ENCODE assay signal across 1 cellular context in genomic region chr11:959608-960007, GRCh38.
A peak's percentile ranks its signal among the peaks of the same experiment; 100 is the strongest.
TF ChIP-seq lines count a peak whose summit lies in the region.

No MANE protein-coding gene starts in this region.

TF ChIP-seq in HepG2, 621 proteins besides CTCF, POLR2A, EP300 and RAD21 (continues in another document):
- TF ChIP-seq ZFX (CRISPR knock-in tag; IDR thresholded peaks at IDR 0.05; ENCODE audit: low read depth): 0 out of 2 replicates have a peak, but pooled peaks have one; percentile 14
- no peak for TF ChIP-seq PHB2 (IDR thresholded peaks at IDR 0.05; ENCODE audit: partially characterized antibody)
- TF ChIP-seq ZNF883 (CRISPR knock-in tag; IDR thresholded peaks at IDR 0.05; ENCODE audit: not compliant biosample characterization): no peak
- TF ChIP-seq FOXK1 (CRISPR knock-in tag; IDR thresholded peaks at IDR 0.05; ENCODE audit: borderline replicate concordance, low read depth): no peak
- no peak for TF ChIP-seq PRDM10 (CRISPR knock-in tag; IDR thresholded peaks at IDR 0.05; ENCODE audit: low read depth)
- no peak for TF ChIP-seq HMG20B (CRISPR knock-in tag; conservative IDR thresholded peaks at IDR 0.05)
- TF ChIP-seq ZBTB21 (CRISPR knock-in tag; IDR thresholded peaks at IDR 0.05): no peak
- TF ChIP-seq SP4 (CRISPR knock-in tag; IDR thresholded peaks at IDR 0.05): no peak
- TF ChIP-seq PHF20 (CRISPR knock-in tag; IDR thresholded peaks at IDR 0.05): no peak
- TF ChIP-seq STAT6 (CRISPR knock-in tag; IDR thresholded peaks at IDR 0.05; ENCODE audit: borderline replicate concordance): no peak
- no peak for TF ChIP-seq E2F2 (CRISPR knock-in tag; IDR thresholded peaks at IDR 0.05; ENCODE audit: borderline replicate concordance)
- TF ChIP-seq ZNF703 (CRISPR knock-in tag; IDR thresholded peaks at IDR 0.05; ENCODE audit: borderline replicate concordance): no peak
- no peak for TF ChIP-seq SP2 (CRISPR knock-in tag; IDR thresholded peaks at IDR 0.05)
- TF ChIP-seq PAXIP1 (CRISPR knock-in tag; conservative IDR thresholded peaks at IDR 0.05): no peak
- TF ChIP-seq CHD4 (IDR thresholded peaks at IDR 0.05; ENCODE audit: borderline replicate concordance, low read length): no peak
- no peak for TF ChIP-seq FOXA1 (IDR thresholded peaks at IDR 0.05)
- TF ChIP-seq FOXA1 (CRISPR knock-in tag; IDR thresholded peaks at IDR 0.05): peak; percentile 72
- TF ChIP-seq ZNF234 (CRISPR knock-in tag; conservative IDR thresholded peaks at IDR 0.05): no peak
- no peak for TF ChIP-seq ELF3 (CRISPR knock-in tag; IDR thresholded peaks at IDR 0.05)
- no peak for TF ChIP-seq GATA4 (IDR thresholded peaks at IDR 0.05; ENCODE audit: borderline replicate concordance, low read depth)
- TF ChIP-seq ZNF879 (CRISPR knock-in tag; IDR thresholded peaks at IDR 0.05): no peak
- no peak for TF ChIP-seq ELF4 (CRISPR knock-in tag; IDR thresholded peaks at IDR 0.05; ENCODE audit: borderline replicate concordance)
- no peak for TF ChIP-seq ATF1 (CRISPR knock-in tag; IDR thresholded peaks at IDR 0.05)
- TF ChIP-seq HHEX (CRISPR knock-in tag; IDR thresholded peaks at IDR 0.05): no peak
- TF ChIP-seq TOPORS (CRISPR knock-in tag; IDR thresholded peaks at IDR 0.05): no peak
- peak; percentile 52 for TF ChIP-seq STAG1 (CRISPR knock-in tag; IDR thresholded peaks at IDR 0.05)
- no peak for TF ChIP-seq CBFB (CRISPR knock-in tag; IDR thresholded peaks at IDR 0.05)
- TF ChIP-seq POGZ (CRISPR knock-in tag; IDR thresholded peaks at IDR 0.05): no peak
- TF ChIP-seq ZNF124 (CRISPR knock-in tag; IDR thresholded peaks at IDR 0.05): no peak
- TF ChIP-seq ZNF317 (CRISPR knock-in tag; IDR thresholded peaks at IDR 0.05): no peak
- TF ChIP-seq ISX (CRISPR knock-in tag; conservative IDR thresholded peaks at IDR 0.05): no peak
- TF ChIP-seq ATF7 (IDR thresholded peaks at IDR 0.05): no peak
- no peak for TF ChIP-seq ATF7 (CRISPR knock-in tag; IDR thresholded peaks at IDR 0.05)
- no peak for TF ChIP-seq MAX (IDR thresholded peaks at IDR 0.05)
- TF ChIP-seq ZNF687 (CRISPR knock-in tag; IDR thresholded peaks at IDR 0.05): peak; percentile 59
- no peak for TF ChIP-seq ZNF7 (CRISPR knock-in tag; IDR thresholded peaks at IDR 0.05)
- TF ChIP-seq ATF3 (CRISPR knock-in tag; IDR thresholded peaks at IDR 0.05): no peak
- TF ChIP-seq KLF12 (CRISPR knock-in tag; IDR thresholded peaks at IDR 0.05; ENCODE audit: borderline replicate concordance): no peak
- TF ChIP-seq RARA (CRISPR knock-in tag; IDR thresholded peaks at IDR 0.05): no peak
- TF ChIP-seq ARNTL (CRISPR knock-in tag; IDR thresholded peaks at IDR 0.05): no peak
- no peak for TF ChIP-seq SOX13 (IDR thresholded peaks at IDR 0.05)
- TF ChIP-seq SOX13 (CRISPR knock-in tag; conservative IDR thresholded peaks at IDR 0.05 in 1 of 2, IDR thresholded peaks at IDR 0.05 in 1 of 2): 0 out of 4 replicates have a peak, but pooled peaks of 1 of the 2 experiments have one; percentile 5
- peak; percentile 98 for TF ChIP-seq ZBTB38 (CRISPR knock-in tag; IDR thresholded peaks at IDR 0.05)
- TF ChIP-seq NR2F6 (IDR thresholded peaks at IDR 0.05): no peak
- TF ChIP-seq NR2F6 (CRISPR knock-in tag; IDR thresholded peaks at IDR 0.05): peak; percentile 25; the same call in 1 of the 2 replicates
- TF ChIP-seq RORA (CRISPR knock-in tag; IDR thresholded peaks at IDR 0.05): no peak
- no peak for TF ChIP-seq ZNF720 (CRISPR knock-in tag; IDR thresholded peaks at IDR 0.05)
- no peak for TF ChIP-seq ZNF17 (CRISPR knock-in tag; IDR thresholded peaks at IDR 0.05)
- no peak for TF ChIP-seq ZNF775 (CRISPR knock-in tag; IDR thresholded peaks at IDR 0.05; ENCODE audit: borderline replicate concordance)
- TF ChIP-seq PRDM4 (CRISPR knock-in tag; IDR thresholded peaks at IDR 0.05; ENCODE audit: borderline replicate concordance): no peak
- TF ChIP-seq MIXL1 (CRISPR knock-in tag; IDR thresholded peaks at IDR 0.05): no peak
- no peak for TF ChIP-seq ZNF746 (CRISPR knock-in tag; IDR thresholded peaks at IDR 0.05)
